In genomic region chr9:33395159-33395879, GRCh38 we compare ENCODE assay signal across 11 cellular contexts. TPM values are rescaled to one million over a fixed set of nuclear protein-coding genes. Genes with fewer than 3 reads are reported as not detected.
A peak's percentile ranks its signal among the peaks of the same experiment; 100 is the strongest.
DNase-seq lines count a peak whose midpoint lies in the region; ATAC-seq and TF ChIP-seq lines count a peak whose summit lies in the region.
"Not testable (repeated sequence)": the region's sequence is repeated elsewhere in the genome, so short reads cannot be mapped to it uniquely, and the experiment has no call there.
"Had no signal": no experiment of that assay in that cellular context is flagged by ENCODE, and none has a peak within 500 bp of the region (broad histone marks: within the 10 kb centered on the region; RNA-seq: fewer than 3 reads in every experiment).

No MANE protein-coding gene starts in this region.

- peak overlapping the region; percentile 54 for H3K4me3 Mint-ChIP-seq in Calu3 (ENCODE audit: low read depth, unreplicated experiment)
- H3K4me3 Mint-ChIP-seq in type B pancreatic cell: peak overlapping the region; percentile 79

- H3K27ac Mint-ChIP-seq in Calu3 (ENCODE audit: unreplicated experiment) (peak overlapping the region; percentile 46), type B pancreatic cell (peak overlapping the region; percentile 56)

- BruUV-seq in Calu3 (replicated peaks; lab: Mats Ljungman, UMichigan): not testable (repeated sequence)

- peaks cover 0 to 11% (median 0%) of the 10 kb centered on the region in 4 donors for H3K4me1 ChIP-seq in Peyer's patch
- peaks cover 0 to 56% of the 10 kb centered on the region in 2 donors for H3K4me1 ChIP-seq in right atrium auricular region
- H3K4me1 ChIP-seq in psoas muscle: peaks cover 24% of the 10 kb centered on the region

- peak in 1 of 2 donors; percentile 55 for TF ChIP-seq POLR2A in Peyer's patch (IDR thresholded peaks at IDR 0.05)

- H3K4me3 ChIP-seq in Peyer's patch: peak overlapping the region in 2 of 4 donors; percentile 48 to 54
- peak overlapping the region; percentile 16 for H3K4me3 ChIP-seq in epithelial cell of proximal tubule (ENCODE audit: low read depth, low read length)
- not testable (repeated sequence) for H3K4me3 ChIP-seq in right atrium auricular region, psoas muscle

- intact Hi-C loops in Calu3 (cut with micrococcal nuclease; ENCODE audit: unreplicated experiment); psoas muscle (cut with DNase I): not testable (repeated sequence)

- TF ChIP-seq CTCF in Calu3 (IDR thresholded peaks at IDR 0.05; ENCODE audit: unreplicated experiment); Peyer's patch (IDR thresholded peaks at IDR 0.05); epithelial cell of proximal tubule (conservative IDR thresholded peaks at IDR 0.05; ENCODE audit: low read depth, low read length); right atrium auricular region (IDR thresholded peaks at IDR 0.05); psoas muscle (IDR thresholded peaks at IDR 0.05); type B pancreatic cell (conservative IDR thresholded peaks at IDR 0.05): not testable (repeated sequence)

- not testable (repeated sequence) for H3K36me3 ChIP-seq in Peyer's patch; right atrium auricular region; psoas muscle (ENCODE audit: insufficient read depth in 1 of 2, low read depth in 1 of 2)

- H3K36me3 Mint-ChIP-seq in Calu3 (ENCODE audit: insufficient read depth, unreplicated experiment); type B pancreatic cell: not testable (repeated sequence)

- CTCF ChIA-PET in Calu3 (lab: Charles Lee): interaction anchor here (1.2 kb wide), 1 partner anchor 20 kb away, joined by 4 read pairs; no protein-coding TSS in a partner anchor

- 51 to 63% (median 57%) methylated on average over 15 of the region's 15 CpGs for WGBS in psoas muscle, 3 donors

- not testable (repeated sequence) for H3K27me3 ChIP-seq in Peyer's patch; right atrium auricular region; psoas muscle (ENCODE audit: insufficient read depth in 3 of 3, low read length in 2 of 3)

- H3K4me1 Mint-ChIP-seq in Calu3 (ENCODE audit: low read depth, unreplicated experiment) (peaks cover 48% of the 10 kb centered on the region), type B pancreatic cell (ENCODE audit: unreplicated experiment) (peaks cover 19% of the 10 kb centered on the region)

- H3K27me3 Mint-ChIP-seq in Calu3 (ENCODE audit: unreplicated experiment); type B pancreatic cell: not testable (repeated sequence)

- ATAC-seq in left lobe of liver: peak; percentile 42
- ATAC-seq in psoas muscle: not testable (repeated sequence)

- H3K27ac ChIP-seq in Peyer's patch (peak overlapping the region in 3 of 4 donors; percentile 22 to 67 (median 59)), right atrium auricular region (peak overlapping the region; percentile 82 to 95), psoas muscle (peak overlapping the region; percentile 36)

- not testable (repeated sequence) for H3K9me3 Mint-ChIP-seq in Calu3 (ENCODE audit: low read depth, unreplicated experiment); type B pancreatic cell

- DNase-seq in Calu3 (peak; percentile 54), Peyer's patch (peak in 2 of 3 donors; percentile 83 to 86), left lobe of liver (ENCODE audit: low spot score) (peak; percentile 92), mucosa of gallbladder (ENCODE audit: low spot score) (peak; percentile 70), psoas muscle (peak in 1 of 2 donors; percentile 48)
- not testable (repeated sequence) for DNase-seq in epithelial cell of proximal tubule (ENCODE audit: low read depth); right atrium auricular region (ENCODE audit: low spot score); type B pancreatic cell (ENCODE audit: extremely low spot score, unreplicated experiment)

- H3K9me3 ChIP-seq in Peyer's patch, right atrium auricular region, psoas muscle: not testable (repeated sequence)

RNA-seq across cellular contexts. Expression of gene AQP7, which starts 7.0 kb away (rescaled TPM):
- total RNA-seq in Calu3 (2022) (0.35 and 1.2 TPM in 2 replicates), Peyer's patch (100 to 1,000 TPM in 1 of 4 donors, 10 to 100 TPM in 2, 1 to 10 TPM in 1; 5.0 to 119 (median 79.2) TPM), epithelial cell of proximal tubule (not detected in 2 replicates), right atrium auricular region (10 to 100 TPM; 58.4 to 74.9 TPM), left lobe of liver (30.7 TPM), mucosa of gallbladder (15.0 TPM), psoas muscle (10 to 100 TPM in 3 of 4 donors, 1 to 10 TPM in 1; 8.6 to 45.0 (median 15.7) TPM), type B pancreatic cell (ENCODE audit: low replicate concordance) (3.7 and 5.0 TPM in 2 replicates)
- 10 to 100 TPM in 2 of 3 donors, 1 to 10 TPM in 1; 8.6 to 10.8 (median 10.7) TPM for polyA plus RNA-seq in psoas muscle
- total RNA-seq: CD8-positive, alpha-beta memory T cell; Daoy; H4 had no signal
- polyA plus RNA-seq: CD8-positive, alpha-beta memory T cell had no signal

RNA-seq across cellular contexts. Expression of gene AQP3, which starts 52.1 kb away (rescaled TPM):
- total RNA-seq in Calu3 (2022): 4.6 and 10.4 TPM in 2 replicates
- total RNA-seq in Peyer's patch: 100 to 1,000 TPM in 3 of 4 donors, 10 to 100 TPM in 1; 12.4 to 424 (median 260) TPM
- 0.65 and 5.4 TPM in 2 replicates for total RNA-seq in epithelial cell of proximal tubule
- total RNA-seq in right atrium auricular region: 100 to 1,000 TPM in 1 of 2 donors, 10 to 100 TPM in 1; 14.3 to 116 TPM
- total RNA-seq in left lobe of liver: 89.5 TPM
- 26.2 TPM for total RNA-seq in mucosa of gallbladder
- 10 to 100 TPM in 2 of 4 donors, 1 to 10 TPM in 2; 4.7 to 12.0 (median 8.4) TPM for total RNA-seq in psoas muscle
- 1 to 10 TPM; 2.5 to 3.6 (median 3.1) TPM for polyA plus RNA-seq in psoas muscle
- total RNA-seq in type B pancreatic cell (ENCODE audit: low replicate concordance): 33.1 and 67.0 TPM in 2 replicates

Comparison
In these comparisons a context has a peak if more than half of its experiments do, and no peak if none do; other contexts are left out.
1. H3K27ac ChIP-seq: peak in every context shown above with its lines; median percentile 88 in right atrium auricular region; 59 in Peyer's patch; 36 in psoas muscle.